ENCODE assay signal across 21 cellular contexts in the genomic region with DNA sequence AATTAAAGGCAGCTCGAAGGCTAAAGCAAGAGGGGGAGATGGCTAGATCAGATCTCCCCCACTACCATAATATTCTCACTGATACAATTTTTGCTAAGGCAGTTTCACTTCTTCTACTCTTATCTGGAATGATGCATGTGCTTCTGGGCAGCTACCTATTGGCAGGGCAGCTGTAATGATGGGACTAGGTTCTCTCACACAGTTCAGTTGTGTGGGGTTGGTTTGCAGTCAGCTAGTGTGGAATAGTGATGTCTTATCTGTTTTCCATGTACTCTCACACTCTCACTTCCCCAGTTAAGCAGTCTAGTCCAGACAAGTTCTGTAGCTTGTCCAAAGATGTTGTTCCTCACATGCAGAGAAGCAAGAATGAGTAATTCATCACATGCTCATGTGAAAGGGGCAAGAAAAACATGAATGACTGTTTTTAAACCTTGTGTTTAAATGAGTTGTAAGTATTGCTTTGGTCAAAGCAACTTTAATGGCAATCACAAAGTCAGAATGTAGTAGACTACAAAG.
DNase-seq lines count a peak whose midpoint lies in the region; ATAC-seq, FAIRE-seq and TF ChIP-seq lines count a peak whose summit lies in the region.
"Had no signal": no experiment of that assay in that cellular context is flagged by ENCODE, and none has a peak within 500 bp of the region (broad histone marks: within the 10 kb centered on the region; RNA-seq: fewer than 3 reads in every experiment).

No MANE protein-coding gene starts in this region.

- H3K4me3 ChIP-seq in choroid plexus epithelial cell (ENCODE audit: low read depth, low read length) (no peak overlapping the region), gastroesophageal sphincter (no peak overlapping the region)
- H3K4me3 ChIP-seq: GM23248, HAP-1, SJCRH30 had no signal

- no peak for TF ChIP-seq CTCF in choroid plexus epithelial cell (conservative IDR thresholded peaks at IDR 0.05; ENCODE audit: low read depth, low read length)
- TF ChIP-seq CTCF in gastroesophageal sphincter (IDR thresholded peaks at IDR 0.05) = no peak

- TF ChIP-seq POLR2A in GM12891 (IDR thresholded peaks at IDR 0.05; ENCODE audit: low read depth, low read length) = no peak
- TF ChIP-seq POLR2A in gastroesophageal sphincter (IDR thresholded peaks at IDR 0.05) = no peak

- no peak overlapping the region for H3K4me3 Mint-ChIP-seq in memory B cell
- H3K4me3 Mint-ChIP-seq in activated CD4-positive, alpha-beta T cell treated with anti-CD3 and anti-CD28 coated beads, Interleukin-2, amount 10 ng/mL, durations not matched to agents 7 days and 5 days = no peak overlapping the region
- H3K4me3 Mint-ChIP-seq: B cell had no signal

- ATAC-seq in memory B cell (ENCODE audit: low read depth) (peak; percentile 49), gastroesophageal sphincter (no peak)

- no peak overlapping the region for H3K27ac ChIP-seq in gastroesophageal sphincter
- H3K27ac ChIP-seq: GM23248, KMS-11, SJCRH30 had no signal

- no peaks in the 10 kb centered on the region for H3K27me3 ChIP-seq in gastroesophageal sphincter
- H3K27me3 ChIP-seq: SJCRH30 had no signal

- no peak overlapping the region for H3K27ac Mint-ChIP-seq in memory B cell
- no peak overlapping the region for H3K27ac Mint-ChIP-seq in activated CD4-positive, alpha-beta T cell treated with anti-CD3 and anti-CD28 coated beads, Interleukin-2, amount 10 ng/mL, durations not matched to agents 7 days and 5 days
- H3K27ac Mint-ChIP-seq: B cell had no signal

- POLR2A ChIA-PET in activated CD4-positive, alpha-beta T cell treated with anti-CD3 and anti-CD28 coated beads, Interleukin-2, amount 10 ng/mL, durations not matched to agents 7 days and 5 days (lab: Charles Lee) = no interaction called here

- CTCF ChIA-PET in activated CD4-positive, alpha-beta T cell treated with anti-CD3 and anti-CD28 coated beads, Interleukin-2, amount 10 ng/mL, durations not matched to agents 7 days and 5 days (lab: Charles Lee) = no interaction called here

- H3K27me3 Mint-ChIP-seq in memory B cell = no peaks in the 10 kb centered on the region
- H3K27me3 Mint-ChIP-seq in activated CD4-positive, alpha-beta T cell treated with anti-CD3 and anti-CD28 coated beads, Interleukin-2, amount 10 ng/mL, durations not matched to agents 7 days and 5 days = no peaks in the 10 kb centered on the region
- H3K27me3 Mint-ChIP-seq: B cell had no signal

- H3K4me1 ChIP-seq in gastroesophageal sphincter = no peaks in the 10 kb centered on the region
- H3K4me1 ChIP-seq: HAP-1, SJCRH30 had no signal

- DNase-seq in GM12891 (ENCODE audit: insufficient read length, low spot score) (no peak), HT1080 (ENCODE audit: low read depth) (peak; percentile 6), choroid plexus epithelial cell (ENCODE audit: low read depth) (peak; percentile 66), memory B cell (ENCODE audit: low spot score in 2 of 2) (no peak), SW 1271 (lab: John Stamatoyannopoulos, UW) (no peak), HTR-8/SVneo (ENCODE audit: insufficient read length, low spot score) (no peak)
- DNase-seq in activated CD4-positive, alpha-beta T cell treated with anti-CD3 and anti-CD28 coated beads, Interleukin-2, amount 10 ng/mL, durations not matched to agents 7 days and 5 days = no peak
- DNase-seq: COR-L47, GDM1, GM23248, NCI-H1417 treated with DMSO at 0.1 percent for 48 hours, NCI-H187 treated with DMSO at 0.1 percent for 48 hours, NCI-H226, NCI-H524, NCI-H82, SJCRH30 had no signal

- WGBS in gastroesophageal sphincter (ENCODE audit: low coverage in 1 of 2), 2 donors = 80 to 100% methylated on average over 1 of the region's 1 CpG

- no peaks in the 10 kb centered on the region for H3K36me3 Mint-ChIP-seq in memory B cell
- H3K36me3 Mint-ChIP-seq in activated CD4-positive, alpha-beta T cell treated with anti-CD3 and anti-CD28 coated beads, Interleukin-2, amount 10 ng/mL, durations not matched to agents 7 days and 5 days (ENCODE audit: low read depth) = no peaks in the 10 kb centered on the region

- no peak for TF ChIP-seq EP300 in gastroesophageal sphincter (IDR thresholded peaks at IDR 0.05)

- peaks cover 8% of the 10 kb centered on the region for H3K4me1 Mint-ChIP-seq in memory B cell
- no peaks in the 10 kb centered on the region for H3K4me1 Mint-ChIP-seq in activated CD4-positive, alpha-beta T cell treated with anti-CD3 and anti-CD28 coated beads, Interleukin-2, amount 10 ng/mL, durations not matched to agents 7 days and 5 days

- H3K9me3 Mint-ChIP-seq in memory B cell = peaks cover 2% of the 10 kb centered on the region
- no peaks in the 10 kb centered on the region for H3K9me3 Mint-ChIP-seq in activated CD4-positive, alpha-beta T cell treated with anti-CD3 and anti-CD28 coated beads, Interleukin-2, amount 10 ng/mL, durations not matched to agents 7 days and 5 days

- FAIRE-seq in GM12891 (lab: Jason Lieb, UNC) (no peak), HTR-8/SVneo (lab: Jason Lieb, UNC) (no peak)
- FAIRE-seq: GM19239 had no signal

- H3K9me3 ChIP-seq in gastroesophageal sphincter = no peaks in the 10 kb centered on the region
- H3K9me3 ChIP-seq: HAP-1, SJCRH30 had no signal

- no peaks in the 10 kb centered on the region for H3K36me3 ChIP-seq in gastroesophageal sphincter
- H3K36me3 ChIP-seq: HAP-1, SJCRH30 had no signal

TF ChIP-seq in GM12891, 5 proteins besides CTCF, POLR2A, EP300 and RAD21:
- no peak for TF ChIP-seq TAF1 (IDR thresholded peaks at IDR 0.05; ENCODE audit: low read depth, low read length)
- TF ChIP-seq SPI1 (IDR thresholded peaks at IDR 0.05; ENCODE audit: low read depth, low read length) = peak; percentile 44; the same call in 1 of the 2 replicates
- no peak for TF ChIP-seq POLR2AphosphoS5 (IDR thresholded peaks at IDR 0.05; ENCODE audit: low read depth, low read length)
- no peak for TF ChIP-seq PAX5 (IDR thresholded peaks at IDR 0.05; ENCODE audit: insufficient read depth, low read length, severe bottlenecking)

Comparison
In these comparisons a context has a peak if more than half of its experiments do, and no peak if none do; other contexts are left out.
1. DNase-seq: peak in HT1080 (single experiment) and choroid plexus epithelial cell (single experiment); none in GM12891 (single experiment), memory B cell (0 of 2), activated CD4-positive, alpha-beta T cell treated with anti-CD3 and anti-CD28 coated beads, Interleukin-2, amount 10 ng/mL, durations not matched to agents 7 days and 5 days (single experiment), SW 1271 (0 of 2) and HTR-8/SVneo (single experiment).